In genomic region chr10:28432210-28432676, GRCh38 we compare ENCODE assay signal across 8 cellular contexts.
A peak's percentile ranks its signal among the peaks of the same experiment; 100 is the strongest.
DNase-seq lines count a peak whose midpoint lies in the region; ATAC-seq, FAIRE-seq and TF ChIP-seq lines count a peak whose summit lies in the region.

No MANE protein-coding gene starts in this region.

- H3K4me1 ChIP-seq in BE2C (no peaks in the 10 kb centered on the region), pancreas (peaks cover 0 to 3% (median 0%) of the 10 kb centered on the region in 3 donors)

- no peaks in the 10 kb centered on the region for H3K36me3 Mint-ChIP-seq in activated naive CD8-positive, alpha-beta T cell treated with anti-CD3 and anti-CD28 coated beads, Interleukin-2, amount 10 ng/mL, durations not matched to agents 7 days and 5 days

- ATAC-seq in GM18520 (IDR thresholded peaks at IDR 0.05; ENCODE audit: unreplicated experiment) (peak; percentile 41), pancreas (peak; percentile 94 to 99 (median 98))
- peak; percentile 36 for ATAC-seq in activated naive CD8-positive, alpha-beta T cell treated with anti-CD3 and anti-CD28 coated beads, Interleukin-2, amount 10 ng/mL, durations not matched to agents 7 days and 5 days (ENCODE audit: low read depth)

- no peak overlapping the region for H3K27ac Mint-ChIP-seq in activated naive CD8-positive, alpha-beta T cell treated with anti-CD3 and anti-CD28 coated beads, Interleukin-2, amount 10 ng/mL, durations not matched to agents 7 days and 5 days

- H3K4me3 Mint-ChIP-seq in activated naive CD8-positive, alpha-beta T cell treated with anti-CD3 and anti-CD28 coated beads, Interleukin-2, amount 10 ng/mL, durations not matched to agents 7 days and 5 days, result peak overlapping the region; percentile 18

- no peaks in the 10 kb centered on the region for H3K9me3 Mint-ChIP-seq in activated naive CD8-positive, alpha-beta T cell treated with anti-CD3 and anti-CD28 coated beads, Interleukin-2, amount 10 ng/mL, durations not matched to agents 7 days and 5 days

- intact Hi-C loops in pancreas (cut with DNase I), result loop anchor here in 1 of 3 donors (10.0 kb wide), 1 partner anchor 103 kb away; the partner anchor contains the start of gene WAC

- peak overlapping the region; percentile 38 for H3K4me3 ChIP-seq in BE2C (ENCODE audit: low read depth, low read length)
- no peak overlapping the region for H3K4me3 ChIP-seq in pancreas

- DNase-seq in BE2C, result peak; percentile 59
- DNase-seq in HuH-7 (ENCODE audit: low spot score), result peak; percentile 84
- peak; percentile 65 for DNase-seq in NOMO-1 treated with dmso at 0.1 percent for 144 hours (lab: John Stamatoyannopoulos, UW; ENCODE audit: unreplicated experiment)
- DNase-seq in activated naive CD8-positive, alpha-beta T cell treated with anti-CD3 and anti-CD28 coated beads, Interleukin-2, amount 10 ng/mL, durations not matched to agents 7 days and 5 days, result no peak
- peak; percentile 71 for DNase-seq in glomerular visceral epithelial cell (ENCODE audit: extremely low spot score)
- DNase-seq in pancreas, result peak in 5 of 6 donors; percentile 49 to 62 (median 55)
- no peak for DNase-seq in NK-92 treated with Interleukin-12 subunit alpha and Interleukin-12 subunit beta, amount 100 ng/mL, for 24 hours (lab: John Stamatoyannopoulos, UW)

- TF ChIP-seq CTCF in BE2C (IDR thresholded peaks at IDR 0.05; ENCODE audit: low read depth, low read length) (peak; percentile 86), pancreas (IDR thresholded peaks at IDR 0.05) (peak; percentile 36 to 75 (median 68))

- POLR2A ChIA-PET in activated naive CD8-positive, alpha-beta T cell treated with anti-CD3 and anti-CD28 coated beads, Interleukin-2, amount 10 ng/mL, durations not matched to agents 7 days and 5 days (lab: Charles Lee), result no interaction called here

- peaks cover 2% of the 10 kb centered on the region for H3K27me3 Mint-ChIP-seq in activated naive CD8-positive, alpha-beta T cell treated with anti-CD3 and anti-CD28 coated beads, Interleukin-2, amount 10 ng/mL, durations not matched to agents 7 days and 5 days

- 0 to 1% methylated on average over 9 of the region's 9 CpGs for WGBS in pancreas, 2 donors

- no peaks in the 10 kb centered on the region for H3K27me3 ChIP-seq in BE2C
- no peaks in the 10 kb centered on the region for H3K27me3 ChIP-seq in pancreas

- H3K9me3 ChIP-seq in BE2C (no peaks in the 10 kb centered on the region), pancreas (no peaks in the 10 kb centered on the region)

- H3K4me1 Mint-ChIP-seq in activated naive CD8-positive, alpha-beta T cell treated with anti-CD3 and anti-CD28 coated beads, Interleukin-2, amount 10 ng/mL, durations not matched to agents 7 days and 5 days, result peaks cover 5% of the 10 kb centered on the region

- FAIRE-seq in pancreas (lab: Jason Lieb, UNC), result peak; percentile 81

- H3K36me3 ChIP-seq in BE2C (no peaks in the 10 kb centered on the region), pancreas (no peaks in the 10 kb centered on the region)

- no peak overlapping the region for H3K27ac ChIP-seq in pancreas

Comparison
In these comparisons a context has a peak if more than half of its experiments do, and no peak if none do; other contexts are left out.
1. DNase-seq: peak in BE2C (single experiment), HuH-7 (single experiment), NOMO-1 treated with dmso at 0.1 percent for 144 hours (single experiment), glomerular visceral epithelial cell (single experiment) and pancreas (5 of 6); none in activated naive CD8-positive, alpha-beta T cell treated with anti-CD3 and anti-CD28 coated beads, Interleukin-2, amount 10 ng/mL, durations not matched to agents 7 days and 5 days (single experiment) and NK-92 treated with Interleukin-12 subunit alpha and Interleukin-12 subunit beta, amount 100 ng/mL, for 24 hours (single experiment).
2. ATAC-seq: peak in every context shown above with its lines; median percentile 98 in pancreas; 41 in GM18520; 36 in activated naive CD8-positive, alpha-beta T cell treated with anti-CD3 and anti-CD28 coated beads, Interleukin-2, amount 10 ng/mL, durations not matched to agents 7 days and 5 days.